ENCODE assay signal across 8 cellular contexts in the genomic region with DNA sequence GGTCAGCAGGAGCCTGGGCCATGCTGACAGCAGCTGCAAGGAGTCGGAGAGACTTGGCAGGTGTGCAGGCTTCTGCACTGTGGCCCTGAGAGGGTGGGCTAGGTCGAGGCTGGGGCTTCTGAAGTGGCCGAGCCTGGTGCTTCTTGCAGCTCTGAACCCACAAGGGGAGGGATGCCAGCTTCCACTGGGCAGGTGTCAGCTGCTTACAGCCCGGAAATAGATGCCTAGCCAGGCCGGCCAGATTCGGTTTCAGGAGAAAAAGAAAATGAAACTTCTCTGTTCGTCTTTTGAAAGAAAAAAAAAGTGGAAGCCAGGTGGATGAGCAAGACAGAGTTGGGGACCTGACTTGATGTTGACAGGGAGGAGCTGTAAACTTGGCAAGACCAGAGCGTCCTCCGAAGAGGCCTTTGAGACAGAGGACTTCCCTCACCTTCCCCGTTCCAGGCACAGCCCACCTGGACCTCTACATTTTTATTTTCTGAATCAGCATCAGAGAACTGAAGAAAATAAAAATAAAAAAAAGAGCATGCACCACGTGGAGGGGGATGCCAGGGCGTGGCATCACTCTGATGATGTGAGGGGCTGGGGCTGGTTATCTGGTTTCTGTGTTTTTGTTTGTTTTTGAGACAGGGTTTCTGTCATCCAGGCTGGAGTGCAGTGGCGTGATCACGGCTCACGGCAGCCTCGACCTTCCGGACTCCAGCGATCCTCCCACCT. TPM values are rescaled to one million over a fixed set of nuclear protein-coding genes. Genes with fewer than 3 reads are reported as not detected.
DNase-seq lines count a peak whose midpoint lies in the region; ATAC-seq, FAIRE-seq and TF ChIP-seq lines count a peak whose summit lies in the region.

A gene with protein sequence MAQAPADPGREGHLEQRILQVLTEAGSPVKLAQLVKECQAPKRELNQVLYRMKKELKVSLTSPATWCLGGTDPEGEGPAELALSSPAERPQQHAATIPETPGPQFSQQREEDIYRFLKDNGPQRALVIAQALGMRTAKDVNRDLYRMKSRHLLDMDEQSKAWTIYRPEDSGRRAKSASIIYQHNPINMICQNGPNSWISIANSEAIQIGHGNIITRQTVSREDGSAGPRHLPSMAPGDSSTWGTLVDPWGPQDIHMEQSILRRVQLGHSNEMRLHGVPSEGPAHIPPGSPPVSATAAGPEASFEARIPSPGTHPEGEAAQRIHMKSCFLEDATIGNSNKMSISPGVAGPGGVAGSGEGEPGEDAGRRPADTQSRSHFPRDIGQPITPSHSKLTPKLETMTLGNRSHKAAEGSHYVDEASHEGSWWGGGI (minus strand): TSS at position 153 of the 717 bp plus-strand sequence. CDS start 131 bp downstream, at position 22.

- intact Hi-C loops in right cardiac atrium (cut with DNase I): no loop called here
- intact Hi-C loops in HepG2 (cut with micrococcal nuclease; ENCODE audit: unreplicated experiment): no loop called here
- intact Hi-C loops in ovary (cut with DNase I): no loop called here

- no TSS peak for BruUV-seq in HepG2 (replicated peaks; lab: Mats Ljungman, UMichigan)

- WGBS in right cardiac atrium: 71% methylated on average over 18 of the region's 18 CpGs
- WGBS in HepG2 (ENCODE audit: low lambda C conversion rate): 7% methylated on average over 18 of the region's 18 CpGs
- WGBS in ovary, 3 donors: 63 to 69% (median 66%) methylated on average over 18 of the region's 18 CpGs

- H3K4me3 ChIP-seq in right atrium auricular region: no peak within 1 kb of the TSS
- H3K4me3 ChIP-seq in right cardiac atrium (ENCODE audit: low read length): no peak within 1 kb of the TSS
- no peak within 1 kb of the TSS for H3K4me3 ChIP-seq in HepG2 (replicated peaks in 1 of 3; ENCODE audit: insufficient read depth in 1 of 3, low read depth in 2 of 3, low read length in 3 of 3)
- no peak within 1 kb of the TSS for H3K4me3 ChIP-seq in ovary
- no peak within 1 kb of the TSS for H3K4me3 ChIP-seq in brain microvascular endothelial cell (ENCODE audit: low read depth, low read length)

- no peak for TF ChIP-seq RAD21 in HepG2 (CRISPR knock-in tag; IDR thresholded peaks at IDR 0.05)

- peak within 1 kb of the TSS; percentile 95 for H3K27ac Mint-ChIP-seq in T-helper 2 cell treated with Interferon-gamma antibody and Interleukin-4, amounts not matched to agents 5 μg/mL and 100 μg/mL, for 36 hours

- no peaks in the 10 kb centered on the region for H3K27me3 ChIP-seq in right atrium auricular region
- H3K27me3 ChIP-seq in right cardiac atrium (ENCODE audit: control insufficient read depth, insufficient read depth): no peaks in the 10 kb centered on the region
- H3K27me3 ChIP-seq in HepG2 (ENCODE audit: control insufficient read depth in 1 of 2, insufficient read depth in 2 of 2, low read length in 2 of 2): peaks cover 2 to 69% of the 10 kb centered on the region in 2 experiments; a peak in 4 of 5 replicates
- no peaks in the 10 kb centered on the region for H3K27me3 ChIP-seq in ovary
- H3K27me3 ChIP-seq in brain microvascular endothelial cell (replicated peaks): peaks cover 3% of the 10 kb centered on the region

- H3K9ac ChIP-seq in HepG2 (ENCODE audit: insufficient read depth, low read depth, low read length): no peak within 1 kb of the TSS

- peak; percentile 57 for DNase-seq in right atrium auricular region (ENCODE audit: low spot score)
- DNase-seq in right cardiac atrium: no peak
- DNase-seq in T-helper 2 cell treated with Interferon-gamma antibody and Interleukin-4, amounts not matched to agents 5 μg/mL and 100 μg/mL, for 36 hours (ENCODE audit: low spot score): peak; percentile 57
- no peak for DNase-seq in HepG2 (ENCODE audit: low spot score)
- no peak for DNase-seq in SIG-M5 (lab: John Stamatoyannopoulos, UW)
- DNase-seq in ovary: no peak
- no peak for DNase-seq in brain microvascular endothelial cell

- no peaks in the 10 kb centered on the region for H4K20me1 ChIP-seq in HepG2 (ENCODE audit: insufficient read depth, low read length)

- H3K4me3 Mint-ChIP-seq in T-helper 2 cell treated with Interferon-gamma antibody and Interleukin-4, amounts not matched to agents 5 μg/mL and 100 μg/mL, for 36 hours: peak within 1 kb of the TSS; percentile 87

- FAIRE-seq in HepG2 (lab: Jason Lieb, UNC): no peak

- no peaks in the 10 kb centered on the region for H3K79me2 ChIP-seq in HepG2 (ENCODE audit: insufficient read depth, low read length)

- peaks cover 5% of the 10 kb centered on the region for H3K9me3 Mint-ChIP-seq in T-helper 2 cell treated with Interferon-gamma antibody and Interleukin-4, amounts not matched to agents 5 μg/mL and 100 μg/mL, for 36 hours

- in situ Hi-C loops in HepG2 (cut with HindIII; ENCODE audit: extremely low pct_ligation_motif_present, low pct_unique_long_range_greater_than_20kb): no loop called here
- in situ Hi-C loops in brain microvascular endothelial cell (cut with HindIII; ENCODE audit: low pct_ligation_motif_present, low sequenced_read_pairs): no loop called here

- H3K4me1 Mint-ChIP-seq in T-helper 2 cell treated with Interferon-gamma antibody and Interleukin-4, amounts not matched to agents 5 μg/mL and 100 μg/mL, for 36 hours (ENCODE audit: low read depth): peaks cover 51% of the 10 kb centered on the region

- no peak for ATAC-seq in right cardiac atrium
- peak; percentile 67 for ATAC-seq in HG03045 (IDR thresholded peaks at IDR 0.05; ENCODE audit: unreplicated experiment)
- no peak for ATAC-seq in HepG2

- peaks cover 29% of the 10 kb centered on the region for H3K27me3 Mint-ChIP-seq in T-helper 2 cell treated with Interferon-gamma antibody and Interleukin-4, amounts not matched to agents 5 μg/mL and 100 μg/mL, for 36 hours (ENCODE audit: low read depth)

- TF ChIP-seq POLR2A in HepG2 (IDR thresholded peaks at IDR 0.05; ENCODE audit: insufficient read depth in 1 of 2, low read depth in 2 of 2, low read length in 2 of 2) (no peak), ovary (IDR thresholded peaks at IDR 0.05) (no peak)

- H3K4me2 ChIP-seq in HepG2 (ENCODE audit: low read depth, low read length): no peak within 1 kb of the TSS

- H3K27ac ChIP-seq in right atrium auricular region (peak within 1 kb of the TSS in 1 of 2 donors; percentile 7), right cardiac atrium (ENCODE audit: low read length) (no peak within 1 kb of the TSS), HepG2 (ENCODE audit: extremely low read length, insufficient read depth, low read length) (no peak within 1 kb of the TSS), ovary (no peak within 1 kb of the TSS), brain microvascular endothelial cell (no peak within 1 kb of the TSS)

- H3K9me3 ChIP-seq in right atrium auricular region (peaks cover 0 to 14% of the 10 kb centered on the region in 2 donors), right cardiac atrium (ENCODE audit: control insufficient read depth, low read length) (no peaks in the 10 kb centered on the region), HepG2 (ENCODE audit: low read length) (peaks cover 8% of the 10 kb centered on the region; the same call in 1 of the 2 replicates), ovary (no peaks in the 10 kb centered on the region)

- TF ChIP-seq EP300 in HepG2 (IDR thresholded peaks at IDR 0.05; ENCODE audit: low read depth in 2 of 2, low read length in 2 of 2): no peak
- TF ChIP-seq EP300 in HepG2 (CRISPR knock-in tag; IDR thresholded peaks at IDR 0.05; ENCODE audit: borderline replicate concordance): no peak
- TF ChIP-seq EP300 in ovary (IDR thresholded peaks at IDR 0.05): no peak

- H3K36me3 ChIP-seq in right atrium auricular region (no peaks in the 10 kb centered on the region), HepG2 (replicated peaks in 1 of 2; ENCODE audit: control insufficient read depth in 1 of 2, insufficient read depth in 2 of 2, low read length in 2 of 2) (no peaks in the 10 kb centered on the region), ovary (no peaks in the 10 kb centered on the region), brain microvascular endothelial cell (replicated peaks) (no peaks in the 10 kb centered on the region)

- TF ChIP-seq CTCF in right atrium auricular region (IDR thresholded peaks at IDR 0.05) (no peak), HepG2 (CRISPR knock-in tag; IDR thresholded peaks at IDR 0.05) (no peak), ovary (IDR thresholded peaks at IDR 0.05) (no peak), brain microvascular endothelial cell (IDR thresholded peaks at IDR 0.05; ENCODE audit: low read depth, low read length, missing control alignments) (no peak)

- CTCF ChIA-PET in HepG2 (lab: Yijun Ruan, JAX; ENCODE audit: low intra/inter-chr PET ratio, low total read pairs): no interaction called here

- peaks cover 9% of the 10 kb centered on the region for H3K36me3 Mint-ChIP-seq in T-helper 2 cell treated with Interferon-gamma antibody and Interleukin-4, amounts not matched to agents 5 μg/mL and 100 μg/mL, for 36 hours (ENCODE audit: low read depth)

- no peaks in the 10 kb centered on the region for H3K4me1 ChIP-seq in right atrium auricular region
- H3K4me1 ChIP-seq in right cardiac atrium (ENCODE audit: control insufficient read depth, insufficient read depth, low read length): no peaks in the 10 kb centered on the region
- no peaks in the 10 kb centered on the region for H3K4me1 ChIP-seq in HepG2 (ENCODE audit: insufficient read depth, low read length)
- H3K4me1 ChIP-seq in ovary (ENCODE audit: insufficient read depth): no peaks in the 10 kb centered on the region

- POLR2A ChIA-PET in HepG2 (lab: Yijun Ruan, JAX): no interaction called here

- H2AFZ ChIP-seq in HepG2 (ENCODE audit: low read length): no peak within 1 kb of the TSS

RNA-seq across cellular contexts. Expression of the gene that starts here (rescaled TPM):
- total RNA-seq in right atrium auricular region (not detected), right cardiac atrium (under 1 TPM in 2 of 4 donors, not detected in 2; 0.23 to 0.38 TPM), HepG2 (2016; rRNA removed; fragmentation: Illumina TruSeq; extraction: Trizol) (not detected in 2 replicates), ovary (under 1 TPM in 3 of 7 donors, not detected in 4; 0.23 to 0.50 (median 0.24) TPM)
- polyA plus RNA-seq in right cardiac atrium (0.16 TPM), HepG2 (2011; rRNA removed) (not detected in 2 replicates), ovary (under 1 TPM; 0.12 to 0.92 TPM)
- not detected in 2 replicates for total RNA-seq in HepG2 (2016; cell fraction: cytosol; rRNA removed; fragmentation: Illumina TruSeq; extraction: Trizol; ENCODE audit: low read depth)
- not detected in 2 replicates for total RNA-seq in HepG2 (2016; cell fraction: insoluble cytoplasmic fraction; rRNA removed; fragmentation: Illumina TruSeq; extraction: Trizol)
- total RNA-seq in HepG2 (2016; cell fraction: membrane; rRNA removed; fragmentation: Illumina TruSeq; extraction: Trizol): not detected in 2 replicates
- not detected in 2 replicates for total RNA-seq in HepG2 (2016; cell fraction: nucleus; rRNA removed; fragmentation: Illumina TruSeq; extraction: Trizol)
- not detected in 2 replicates for polyA plus RNA-seq in HepG2 (2011; cell fraction: cytosol; rRNA removed)
- polyA plus RNA-seq in HepG2 (2011; cell fraction: nucleus; rRNA removed): not detected in 2 replicates
- not detected in 2 replicates for polyA plus RNA-seq in HepG2 (2012)
- not detected in 2 replicates for polyA plus RNA-seq in HepG2 (2016; cell fraction: cytosol; fragmentation: Illumina TruSeq; extraction: Trizol; ENCODE audit: low read depth)
- polyA plus RNA-seq in HepG2 (2016; cell fraction: insoluble cytoplasmic fraction; fragmentation: Illumina TruSeq; extraction: Trizol; ENCODE audit: low read depth): not detected in 2 replicates
- polyA plus RNA-seq in HepG2 (2016; cell fraction: membrane; fragmentation: Illumina TruSeq; extraction: Trizol; ENCODE audit: low read depth): not detected in 2 replicates
- not detected in 2 replicates for polyA plus RNA-seq in HepG2 (2016; cell fraction: nucleus; fragmentation: Illumina TruSeq; extraction: Trizol; ENCODE audit: insufficient read depth, low read depth)
- polyA minus RNA-seq in HepG2 (2011; rRNA and poly(A)+ RNA removed; ENCODE audit: low replicate concordance): not detected in 2 replicates
- not detected in 2 replicates for polyA minus RNA-seq in HepG2 (2011; cell fraction: cytosol; rRNA and poly(A)+ RNA removed)
- polyA minus RNA-seq in HepG2 (2011; cell fraction: nucleus; rRNA and poly(A)+ RNA removed): not detected in 2 replicates

Comparison
In these comparisons a context has a peak if more than half of its experiments do, and no peak if none do; other contexts are left out.
1. Peak in DNase-seq in right atrium auricular region; RNA of the gene not detected or under 1 TPM.